Comparison of ENCODE assay signal across 8 cellular contexts in the genomic region with DNA sequence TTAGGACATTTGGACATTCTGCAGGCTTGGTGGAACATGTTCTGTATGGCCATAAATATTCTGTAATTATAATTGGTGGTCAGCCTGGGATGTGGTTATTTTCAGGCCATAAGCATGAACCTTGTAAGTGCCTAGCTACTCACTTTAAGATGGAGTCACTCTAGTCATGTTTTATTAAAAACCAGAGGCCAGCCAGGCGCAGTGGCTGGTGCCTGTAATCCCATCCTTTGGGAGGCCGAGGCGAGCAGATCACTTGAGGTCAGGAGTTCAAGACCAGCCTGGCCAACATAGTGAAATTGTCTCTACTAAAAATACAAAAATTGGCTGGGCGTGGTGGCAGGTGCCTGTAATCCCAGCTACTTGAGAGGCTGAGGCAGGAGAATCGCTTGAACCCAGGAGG. TPM values are rescaled to one million over a fixed set of nuclear protein-coding genes. Genes with fewer than 3 reads are reported as not detected.
DNase-seq lines count a peak whose midpoint lies in the region; ATAC-seq, FAIRE-seq and TF ChIP-seq lines count a peak whose summit lies in the region.
"Not testable (repeated sequence)": the region's sequence is repeated elsewhere in the genome, so short reads cannot be mapped to it uniquely, and the experiment has no call there.

No MANE protein-coding gene starts in this region.

- H3K36me3 ChIP-seq in ACC112 (ENCODE audit: insufficient read depth, low read length); SU-DHL-6 (ENCODE audit: low read length); H1 (ENCODE audit: control insufficient read depth in 2 of 4, insufficient read depth in 4 of 4, low read length in 3 of 4); HepG2 (replicated peaks in 1 of 2; ENCODE audit: control insufficient read depth in 1 of 2, insufficient read depth in 2 of 2, low read length in 2 of 2): not testable (repeated sequence)

- not testable (repeated sequence) for H2AFZ ChIP-seq in ACC112 (ENCODE audit: low read length, unreplicated experiment); SU-DHL-6 (ENCODE audit: low read depth, low read length, severe bottlenecking); H1 (ENCODE audit: low read length); HepG2 (ENCODE audit: low read length)

- FAIRE-seq in H1 (lab: Jason Lieb, UNC); HepG2 (lab: Jason Lieb, UNC): not testable (repeated sequence)

- not testable (repeated sequence) for ATAC-seq in activated T-helper 17 cell treated with anti-CD3 and anti-CD28 coated beads, Interleukin-2, amount 50 U/mL, for 72 hours (replicated peaks); HepG2

- POLR2A ChIA-PET in H1 (lab: Charles Lee; ENCODE audit: partially characterized antibody) (interaction anchor here (0.7 to 3.4 kb wide), 8 partner anchors 9 to 269 kb away, joined by 3 to 19 read pairs (median 3); a partner anchor contains a TSS), HepG2 (lab: Yijun Ruan, JAX) (interaction anchor here (0.7 kb wide), 1 partner anchor 14 kb away, joined by 3 read pairs; no protein-coding TSS in a partner anchor)

- peak overlapping the region; percentile 91 for H3K4me3 Mint-ChIP-seq in activated T-helper 17 cell treated with anti-CD3 and anti-CD28 coated beads, Interleukin-2, amount 50 U/mL, for 72 hours
- H3K4me3 Mint-ChIP-seq in osteocyte (ENCODE audit: unreplicated experiment), result peak overlapping the region; percentile 42

- H3K4me1 Mint-ChIP-seq in activated T-helper 17 cell treated with anti-CD3 and anti-CD28 coated beads, Interleukin-2, amount 50 U/mL, for 72 hours, result peaks cover 24% of the 10 kb centered on the region
- H3K4me1 Mint-ChIP-seq in osteocyte (ENCODE audit: unreplicated experiment), result peaks cover 43% of the 10 kb centered on the region

- H3K27ac ChIP-seq in ACC112 (ENCODE audit: low read depth, low read length); SU-DHL-6 (ENCODE audit: low read depth, low read length); H1 (ENCODE audit: low read depth, low read length): not testable (repeated sequence)
- peak overlapping the region; percentile 26 for H3K27ac ChIP-seq in HepG2 (ENCODE audit: extremely low read length, insufficient read depth, low read length)

- not testable (repeated sequence) for H4K5ac ChIP-seq in H1 (ENCODE audit: insufficient read length, low read depth, low read length)

- peaks cover 19% of the 10 kb centered on the region for H3K23me2 ChIP-seq in H1 (ENCODE audit: low read depth, low read length)

- TF ChIP-seq EP300 in H1 (IDR thresholded peaks at IDR 0.05; ENCODE audit: borderline replicate concordance in 1 of 2, low read depth in 2 of 2, low read length in 2 of 2); HepG2 (IDR thresholded peaks at IDR 0.05; ENCODE audit: low read depth in 2 of 2, low read length in 2 of 2); HepG2 (CRISPR knock-in tag; IDR thresholded peaks at IDR 0.05; ENCODE audit: borderline replicate concordance): not testable (repeated sequence)

- not testable (repeated sequence) for TF ChIP-seq POLR2A in H1 (IDR thresholded peaks at IDR 0.05; ENCODE audit: control extremely low read depth in 1 of 2, low read depth in 2 of 2, low read length in 2 of 2); HepG2 (IDR thresholded peaks at IDR 0.05; ENCODE audit: insufficient read depth in 1 of 2, low read depth in 2 of 2, low read length in 2 of 2)

- not testable (repeated sequence) for H2BK15ac ChIP-seq in H1 (ENCODE audit: low read length)

- H3K27me3 Mint-ChIP-seq in activated T-helper 17 cell treated with anti-CD3 and anti-CD28 coated beads, Interleukin-2, amount 50 U/mL, for 72 hours, result peaks cover 18% of the 10 kb centered on the region
- not testable (repeated sequence) for H3K27me3 Mint-ChIP-seq in osteocyte (ENCODE audit: unreplicated experiment)

- H3K79me1 ChIP-seq in H1 (ENCODE audit: low read depth, low read length), result not testable (repeated sequence)

- H3K4me3 ChIP-seq in ACC112 (ENCODE audit: low read depth, low read length) (peak overlapping the region; percentile 80), GM12865 (ENCODE audit: low read depth, low read length) (peak overlapping the region; percentile 85), LNCaP clone FGC (ENCODE audit: low read depth, low read length) (peak overlapping the region; percentile 92), SU-DHL-6 (ENCODE audit: insufficient read depth, low read length, poor library complexity, severe bottlenecking) (peak overlapping the region; percentile 98), H1 (ENCODE audit: extremely low read depth in 1 of 4, insufficient read depth in 2 of 4, low read depth in 3 of 4, low read length in 4 of 4) (peak overlapping the region; percentile 69 to 96 (median 91); a peak in 6 of 8 replicates), HepG2 (replicated peaks in 1 of 3; ENCODE audit: insufficient read depth in 1 of 3, low read depth in 2 of 3, low read length in 3 of 3) (peak overlapping the region; percentile 75 to 84 (median 84); a peak in 5 of 6 replicates)

- not testable (repeated sequence) for BruUV-seq in HepG2 (replicated peaks; lab: Mats Ljungman, UMichigan)

- H3K56ac ChIP-seq in H1 (replicated peaks; ENCODE audit: insufficient read length, low read depth, low read length), result not testable (repeated sequence)

- not testable (repeated sequence) for H3K9me3 ChIP-seq in SU-DHL-6 (ENCODE audit: insufficient read depth, low read length); H1 (ENCODE audit: insufficient read depth in 2 of 2, low read depth in 1 of 2, low read length in 1 of 2); HepG2 (ENCODE audit: low read length)

- H3K79me2 ChIP-seq in ACC112 (ENCODE audit: control insufficient read depth, insufficient read depth, low read length, unreplicated experiment) (peaks cover 19% of the 10 kb centered on the region), SU-DHL-6 (ENCODE audit: insufficient read depth, low read length) (peaks cover 16% of the 10 kb centered on the region), HepG2 (ENCODE audit: insufficient read depth, low read length) (peaks cover 23% of the 10 kb centered on the region)
- not testable (repeated sequence) for H3K79me2 ChIP-seq in H1 (ENCODE audit: control insufficient read depth in 1 of 2, insufficient read depth in 2 of 2, low read length in 2 of 2)

- not testable (repeated sequence) for H3K23ac ChIP-seq in H1 (ENCODE audit: insufficient read length)

- not testable (repeated sequence) for H2AK5ac ChIP-seq in H1 (ENCODE audit: low read depth, low read length)

- not testable (repeated sequence) for H4K8ac ChIP-seq in H1 (ENCODE audit: extremely low read depth, insufficient read depth, low read length)

- peak overlapping the region; percentile 92 for H3K4me2 ChIP-seq in SU-DHL-6 (ENCODE audit: low read depth, low read length, poor library complexity, severe bottlenecking)
- H3K4me2 ChIP-seq in H1 (ENCODE audit: insufficient read depth in 1 of 2, low read depth in 2 of 2, low read length in 2 of 2), result peak overlapping the region; percentile 92 to 97
- peak overlapping the region; percentile 85 for H3K4me2 ChIP-seq in HepG2 (ENCODE audit: low read depth, low read length)

- WGBS in H1 (ENCODE audit: extremely low coverage in 1 of 2, insufficient coverage in 1 of 2, insufficient read length in 1 of 2, insufficient replicate concordance in 2 of 2, low coverage in 1 of 2, low lambda C conversion rate in 2 of 2, missing lambda C conversion rate in 1 of 2), 2 experiments, result 84% methylated on average over 5 of the region's 5 CpGs; no CpG with 5 or more reads in 1 of the 2 experiments
- WGBS in HepG2 (ENCODE audit: low lambda C conversion rate), result 92% methylated on average over 5 of the region's 5 CpGs

- H3K14ac ChIP-seq in H1 (ENCODE audit: insufficient read length), result not testable (repeated sequence)

- H3K27ac Mint-ChIP-seq in activated T-helper 17 cell treated with anti-CD3 and anti-CD28 coated beads, Interleukin-2, amount 50 U/mL, for 72 hours; osteocyte (ENCODE audit: unreplicated experiment): not testable (repeated sequence)

- H3K9me2 ChIP-seq in SU-DHL-6 (replicated peaks; ENCODE audit: insufficient read depth, low read length), result not testable (repeated sequence)

- TF ChIP-seq CTCF in GM12865 (IDR thresholded peaks at IDR 0.05; ENCODE audit: insufficient read depth, low read depth, low read length, missing control alignments); LNCaP clone FGC (IDR thresholded peaks at IDR 0.05; ENCODE audit: control insufficient read depth, extremely low read depth, insufficient read depth); SU-DHL-6 (IDR thresholded peaks at IDR 0.05; ENCODE audit: insufficient read depth, low read length, poor library complexity, severe bottlenecking); H1 (IDR thresholded peaks at IDR 0.05; ENCODE audit: control extremely low read depth in 1 of 3, insufficient read depth in 1 of 3, low read depth in 1 of 3, low read length in 3 of 3); HepG2 (CRISPR knock-in tag; IDR thresholded peaks at IDR 0.05); osteocyte (IDR thresholded peaks at IDR 0.05): not testable (repeated sequence)

- H3K4me1 ChIP-seq in ACC112 (ENCODE audit: control insufficient read depth, insufficient read depth, low read length, unreplicated experiment) (peaks cover 15% of the 10 kb centered on the region), H1 (replicated peaks in 1 of 4; ENCODE audit: control insufficient read depth in 3 of 4, insufficient read depth in 4 of 4, low read length in 3 of 4) (peaks cover 3 to 20% (median 10%) of the 10 kb centered on the region in 4 experiments; a peak in 5 of 7 replicates), HepG2 (ENCODE audit: insufficient read depth, low read length) (peaks cover 28% of the 10 kb centered on the region)

- H3F3A ChIP-seq in SU-DHL-6 (ENCODE audit: insufficient read depth), result not testable (repeated sequence)

- not testable (repeated sequence) for H3K9me3 Mint-ChIP-seq in activated T-helper 17 cell treated with anti-CD3 and anti-CD28 coated beads, Interleukin-2, amount 50 U/mL, for 72 hours; osteocyte (ENCODE audit: unreplicated experiment)

- not testable (repeated sequence) for H2BK120ac ChIP-seq in H1 (replicated peaks; ENCODE audit: low read depth, low read length)

- intact Hi-C loops in HepG2 (cut with micrococcal nuclease; ENCODE audit: unreplicated experiment), result not testable (repeated sequence)

- not testable (repeated sequence) for DNase-seq in GM12865 (ENCODE audit: low read depth); LNCaP clone FGC (ENCODE audit: low read depth); H1 (ENCODE audit: low read depth in 1 of 2, low spot score in 2 of 2); HepG2 (ENCODE audit: low spot score); osteocyte (ENCODE audit: extremely low spot score, unreplicated experiment)

- peaks cover 70% of the 10 kb centered on the region for H3K36me3 Mint-ChIP-seq in activated T-helper 17 cell treated with anti-CD3 and anti-CD28 coated beads, Interleukin-2, amount 50 U/mL, for 72 hours (ENCODE audit: low read depth)
- H3K36me3 Mint-ChIP-seq in osteocyte (ENCODE audit: unreplicated experiment), result not testable (repeated sequence)

- CTCF ChIA-PET in H1 (lab: Charles Lee; ENCODE audit: partially characterized antibody), result interaction anchor here (0.8 to 2.4 kb wide), 6 partner anchors 12 to 78 kb away, joined by 3 to 11 read pairs (median 4); no protein-coding TSS in a partner anchor
- CTCF ChIA-PET in HepG2 (lab: Yijun Ruan, JAX; ENCODE audit: low intra/inter-chr PET ratio, low total read pairs), result not testable (repeated sequence)

- H4K91ac ChIP-seq in H1 (replicated peaks; ENCODE audit: insufficient read length, low read length), result not testable (repeated sequence)

- not testable (repeated sequence) for H2BK5ac ChIP-seq in H1 (ENCODE audit: low read depth, low read length)

- TF ChIP-seq RAD21 in H1 (IDR thresholded peaks at IDR 0.05 in 1 of 2, conservative IDR thresholded peaks at IDR 0.05 in 1 of 2; ENCODE audit: low read depth in 2 of 2, low read length in 2 of 2); HepG2 (CRISPR knock-in tag; IDR thresholded peaks at IDR 0.05): not testable (repeated sequence)

- H4K20me1 ChIP-seq in SU-DHL-6 (ENCODE audit: low read depth, low read length); H1 (replicated peaks in 1 of 2; ENCODE audit: control insufficient read depth in 1 of 2, insufficient read depth in 2 of 2, low read length in 2 of 2); HepG2 (ENCODE audit: insufficient read depth, low read length): not testable (repeated sequence)

- in situ Hi-C loops in HepG2 (cut with HindIII; ENCODE audit: extremely low pct_ligation_motif_present, low pct_unique_long_range_greater_than_20kb), result not testable (repeated sequence)

- H2BK20ac ChIP-seq in H1 (ENCODE audit: low read length), result not testable (repeated sequence)

- not testable (repeated sequence) for H3K18ac ChIP-seq in H1 (ENCODE audit: extremely low read depth, low read length)

- H3K9ac ChIP-seq in SU-DHL-6 (ENCODE audit: low read length) (peak overlapping the region; percentile 80), H1 (replicated peaks in 1 of 4; ENCODE audit: extremely low read depth in 1 of 4, low read depth in 3 of 4, low read length in 3 of 4) (peak overlapping the region in 1 of 4 experiments; percentile 6; a peak in 1 of 7 replicates), HepG2 (ENCODE audit: insufficient read depth, low read depth, low read length) (peak overlapping the region; percentile 94)

- not testable (repeated sequence) for H3K27me3 ChIP-seq in ACC112 (ENCODE audit: insufficient read depth, low read length); SU-DHL-6 (ENCODE audit: low read length); H1 (replicated peaks in 1 of 4; ENCODE audit: control insufficient read depth in 3 of 4, extremely low read depth in 1 of 4, insufficient read depth in 3 of 4, low read length in 3 of 4); HepG2 (ENCODE audit: control insufficient read depth in 1 of 2, insufficient read depth in 2 of 2, low read length in 2 of 2)

- H3K4ac ChIP-seq in H1 (replicated peaks; ENCODE audit: insufficient read length, low read depth, low read length), result not testable (repeated sequence)

- not testable (repeated sequence) for H2BK12ac ChIP-seq in H1 (ENCODE audit: low read depth, low read length)

RNA-seq across cellular contexts. Expression of a gene that starts 1.1 kb away (rescaled TPM):
- total RNA-seq in activated T-helper 17 cell treated with anti-CD3 and anti-CD28 coated beads, Interleukin-2, amount 50 U/mL, for 72 hours, result 10 to 100 TPM; 11.2 to 23.6 TPM
- 34.8 and 38.0 TPM in 2 replicates for total RNA-seq in H1 (2021; fragmentation: NEBNext Ultra II Directional; extraction: Animal tissue kit (Norgen Biotek cat#: 25700))
- polyA plus RNA-seq in H1 (2011; rRNA removed) (16.8 and 18.4 TPM in 2 replicates), HepG2 (2011; rRNA removed) (3.5 and 4.3 TPM in 2 replicates)
- polyA plus RNA-seq in H1 (2011; cell fraction: cytosol; rRNA removed), result 16.6 TPM
- 10.3 TPM for polyA plus RNA-seq in H1 (2011; cell fraction: nucleus; rRNA removed)
- polyA plus RNA-seq in H1 (2012, experiment 1 of 2), result 20.0 to 27.9 TPM (median 23.6 TPM) in 4 replicates
- polyA plus RNA-seq in H1 (2012, experiment 2 of 2), result 18.3 TPM
- polyA plus RNA-seq in H1 (2013, experiment 1 of 2), result 42.2 TPM
- polyA plus RNA-seq in H1 (2013, experiment 2 of 2), result 43.6 TPM
- polyA minus RNA-seq in H1 (2011; rRNA and poly(A)+ RNA removed), result 8.2 and 8.3 TPM in 2 replicates
- polyA minus RNA-seq in H1 (2011; cell fraction: cytosol; rRNA and poly(A)+ RNA removed), result 21.5 TPM
- 14.5 TPM for polyA minus RNA-seq in H1 (2011; cell fraction: nucleus; rRNA and poly(A)+ RNA removed)
- total RNA-seq in HepG2 (2016; rRNA removed; fragmentation: Illumina TruSeq; extraction: Trizol) (20.8 and 23.3 TPM in 2 replicates), osteocyte (7.6 and 9.1 TPM in 2 replicates)
- total RNA-seq in HepG2 (2016; cell fraction: cytosol; rRNA removed; fragmentation: Illumina TruSeq; extraction: Trizol; ENCODE audit: low read depth), result 2.6 TPM in 2 replicates
- total RNA-seq in HepG2 (2016; cell fraction: insoluble cytoplasmic fraction; rRNA removed; fragmentation: Illumina TruSeq; extraction: Trizol), result 19.8 and 20.1 TPM in 2 replicates
- total RNA-seq in HepG2 (2016; cell fraction: membrane; rRNA removed; fragmentation: Illumina TruSeq; extraction: Trizol), result 7.7 and 8.2 TPM in 2 replicates
- 9.2 and 11.6 TPM in 2 replicates for total RNA-seq in HepG2 (2016; cell fraction: nucleus; rRNA removed; fragmentation: Illumina TruSeq; extraction: Trizol)
- 2.5 and 3.4 TPM in 2 replicates for polyA plus RNA-seq in HepG2 (2011; cell fraction: cytosol; rRNA removed)
- 2.3 and 2.6 TPM in 2 replicates for polyA plus RNA-seq in HepG2 (2011; cell fraction: nucleus; rRNA removed)
- polyA plus RNA-seq in HepG2 (2012), result 3.3 and 3.7 TPM in 2 replicates
- 1.6 and 1.7 TPM in 2 replicates for polyA plus RNA-seq in HepG2 (2016; cell fraction: cytosol; fragmentation: Illumina TruSeq; extraction: Trizol; ENCODE audit: low read depth)
- 21.9 and 22.7 TPM in 2 replicates for polyA plus RNA-seq in HepG2 (2016; cell fraction: insoluble cytoplasmic fraction; fragmentation: Illumina TruSeq; extraction: Trizol; ENCODE audit: low read depth)
- 5.1 and 5.5 TPM in 2 replicates for polyA plus RNA-seq in HepG2 (2016; cell fraction: membrane; fragmentation: Illumina TruSeq; extraction: Trizol; ENCODE audit: low read depth)
- polyA plus RNA-seq in HepG2 (2016; cell fraction: nucleus; fragmentation: Illumina TruSeq; extraction: Trizol; ENCODE audit: insufficient read depth, low read depth), result 16.0 and 16.6 TPM in 2 replicates
- polyA minus RNA-seq in HepG2 (2011; rRNA and poly(A)+ RNA removed; ENCODE audit: low replicate concordance), result 4.8 and 9.0 TPM in 2 replicates
- 4.7 and 6.7 TPM in 2 replicates for polyA minus RNA-seq in HepG2 (2011; cell fraction: cytosol; rRNA and poly(A)+ RNA removed)
- polyA minus RNA-seq in HepG2 (2011; cell fraction: nucleus; rRNA and poly(A)+ RNA removed), result 1.7 and 1.9 TPM in 2 replicates

RNA-seq across cellular contexts. Expression of a gene that starts 2.7 kb away (rescaled TPM):
- 10 to 100 TPM; 21.0 to 66.8 TPM for total RNA-seq in activated T-helper 17 cell treated with anti-CD3 and anti-CD28 coated beads, Interleukin-2, amount 50 U/mL, for 72 hours
- 15.3 and 18.4 TPM in 2 replicates for total RNA-seq in H1 (2021; fragmentation: NEBNext Ultra II Directional; extraction: Animal tissue kit (Norgen Biotek cat#: 25700))
- polyA plus RNA-seq in H1 (2011; rRNA removed) (9.1 and 20.4 TPM in 2 replicates), HepG2 (2011; rRNA removed) (6.6 and 8.8 TPM in 2 replicates)
- polyA plus RNA-seq in H1 (2011; cell fraction: cytosol; rRNA removed), result 12.5 TPM
- polyA plus RNA-seq in H1 (2011; cell fraction: nucleus; rRNA removed), result 39.1 TPM
- 25.0 to 32.4 TPM (median 29.9 TPM) in 4 replicates for polyA plus RNA-seq in H1 (2012, experiment 1 of 2)
- 28.1 TPM for polyA plus RNA-seq in H1 (2012, experiment 2 of 2)
- 35.0 TPM for polyA plus RNA-seq in H1 (2013, experiment 1 of 2)
- 27.2 TPM for polyA plus RNA-seq in H1 (2013, experiment 2 of 2)
- polyA minus RNA-seq in H1 (2011; rRNA and poly(A)+ RNA removed), result 4.3 and 7.5 TPM in 2 replicates
- 19.8 TPM for polyA minus RNA-seq in H1 (2011; cell fraction: cytosol; rRNA and poly(A)+ RNA removed)
- 12.2 TPM for polyA minus RNA-seq in H1 (2011; cell fraction: nucleus; rRNA and poly(A)+ RNA removed)
- total RNA-seq in HepG2 (2016; rRNA removed; fragmentation: Illumina TruSeq; extraction: Trizol) (1.3 and 1.6 TPM in 2 replicates), osteocyte (48.7 and 53.5 TPM in 2 replicates)
- 1.1 TPM in 2 replicates for total RNA-seq in HepG2 (2016; cell fraction: cytosol; rRNA removed; fragmentation: Illumina TruSeq; extraction: Trizol; ENCODE audit: low read depth)
- 1.5 and 1.9 TPM in 2 replicates for total RNA-seq in HepG2 (2016; cell fraction: insoluble cytoplasmic fraction; rRNA removed; fragmentation: Illumina TruSeq; extraction: Trizol)
- total RNA-seq in HepG2 (2016; cell fraction: membrane; rRNA removed; fragmentation: Illumina TruSeq; extraction: Trizol), result 2.2 and 2.4 TPM in 2 replicates
- 3.1 and 3.3 TPM in 2 replicates for total RNA-seq in HepG2 (2016; cell fraction: nucleus; rRNA removed; fragmentation: Illumina TruSeq; extraction: Trizol)
- polyA plus RNA-seq in HepG2 (2011; cell fraction: cytosol; rRNA removed), result 3.8 and 5.5 TPM in 2 replicates
- polyA plus RNA-seq in HepG2 (2011; cell fraction: nucleus; rRNA removed), result 38.9 and 47.2 TPM in 2 replicates
- 18.0 and 19.6 TPM in 2 replicates for polyA plus RNA-seq in HepG2 (2012)
- polyA plus RNA-seq in HepG2 (2016; cell fraction: cytosol; fragmentation: Illumina TruSeq; extraction: Trizol; ENCODE audit: low read depth), result 0.78 and 1.1 TPM in 2 replicates
- 3.8 and 3.9 TPM in 2 replicates for polyA plus RNA-seq in HepG2 (2016; cell fraction: insoluble cytoplasmic fraction; fragmentation: Illumina TruSeq; extraction: Trizol; ENCODE audit: low read depth)
- polyA plus RNA-seq in HepG2 (2016; cell fraction: membrane; fragmentation: Illumina TruSeq; extraction: Trizol; ENCODE audit: low read depth), result 1.6 and 1.9 TPM in 2 replicates
- 8.3 and 10.5 TPM in 2 replicates for polyA plus RNA-seq in HepG2 (2016; cell fraction: nucleus; fragmentation: Illumina TruSeq; extraction: Trizol; ENCODE audit: insufficient read depth, low read depth)
- polyA minus RNA-seq in HepG2 (2011; rRNA and poly(A)+ RNA removed; ENCODE audit: low replicate concordance), result 6.9 and 17.3 TPM in 2 replicates
- 13.4 and 14.9 TPM in 2 replicates for polyA minus RNA-seq in HepG2 (2011; cell fraction: cytosol; rRNA and poly(A)+ RNA removed)
- polyA minus RNA-seq in HepG2 (2011; cell fraction: nucleus; rRNA and poly(A)+ RNA removed), result 8.0 and 9.2 TPM in 2 replicates

RNA-seq across cellular contexts. Expression of a gene that starts 16.1 kb away (rescaled TPM):
- 10 to 100 TPM; 27.6 to 33.2 TPM for total RNA-seq in activated T-helper 17 cell treated with anti-CD3 and anti-CD28 coated beads, Interleukin-2, amount 50 U/mL, for 72 hours
- total RNA-seq in H1 (2021; fragmentation: NEBNext Ultra II Directional; extraction: Animal tissue kit (Norgen Biotek cat#: 25700)), result 44.7 and 46.4 TPM in 2 replicates
- polyA plus RNA-seq in H1 (2011; rRNA removed), result 94.2 and 112 TPM in 2 replicates
- polyA plus RNA-seq in H1 (2011; cell fraction: cytosol; rRNA removed), result 73.6 TPM
- polyA plus RNA-seq in H1 (2011; cell fraction: nucleus; rRNA removed), result 104 TPM
- polyA plus RNA-seq in H1 (2012, experiment 1 of 2), result 44.6 to 60.9 TPM (median 54.2 TPM) in 4 replicates
- polyA plus RNA-seq in H1 (2012, experiment 2 of 2), result 246 TPM
- 51.0 TPM for polyA plus RNA-seq in H1 (2013, experiment 1 of 2)
- polyA plus RNA-seq in H1 (2013, experiment 2 of 2), result 52.4 TPM
- 32.3 and 35.8 TPM in 2 replicates for polyA minus RNA-seq in H1 (2011; rRNA and poly(A)+ RNA removed)
- 33.8 TPM for polyA minus RNA-seq in H1 (2011; cell fraction: cytosol; rRNA and poly(A)+ RNA removed)
- polyA minus RNA-seq in H1 (2011; cell fraction: nucleus; rRNA and poly(A)+ RNA removed), result 31.2 TPM
- 39.3 and 40.0 TPM in 2 replicates for total RNA-seq in HepG2 (2016; rRNA removed; fragmentation: Illumina TruSeq; extraction: Trizol)
- 45.6 and 63.1 TPM in 2 replicates for total RNA-seq in HepG2 (2016; cell fraction: cytosol; rRNA removed; fragmentation: Illumina TruSeq; extraction: Trizol; ENCODE audit: low read depth)
- total RNA-seq in HepG2 (2016; cell fraction: insoluble cytoplasmic fraction; rRNA removed; fragmentation: Illumina TruSeq; extraction: Trizol), result 33.8 and 46.8 TPM in 2 replicates
- total RNA-seq in HepG2 (2016; cell fraction: membrane; rRNA removed; fragmentation: Illumina TruSeq; extraction: Trizol), result 47.2 and 50.6 TPM in 2 replicates
- total RNA-seq in HepG2 (2016; cell fraction: nucleus; rRNA removed; fragmentation: Illumina TruSeq; extraction: Trizol), result 15.5 and 16.4 TPM in 2 replicates
- polyA plus RNA-seq in HepG2 (2011; rRNA removed), result 66.4 and 76.6 TPM in 2 replicates
- 48.2 and 78.5 TPM in 2 replicates for polyA plus RNA-seq in HepG2 (2011; cell fraction: cytosol; rRNA removed)
- 84.4 and 86.6 TPM in 2 replicates for polyA plus RNA-seq in HepG2 (2011; cell fraction: nucleus; rRNA removed)
- 38.8 and 40.5 TPM in 2 replicates for polyA plus RNA-seq in HepG2 (2012)
- polyA plus RNA-seq in HepG2 (2016; cell fraction: cytosol; fragmentation: Illumina TruSeq; extraction: Trizol; ENCODE audit: low read depth), result 57.8 and 73.2 TPM in 2 replicates
- polyA plus RNA-seq in HepG2 (2016; cell fraction: insoluble cytoplasmic fraction; fragmentation: Illumina TruSeq; extraction: Trizol; ENCODE audit: low read depth), result 53.9 and 54.0 TPM in 2 replicates
- 53.9 and 61.0 TPM in 2 replicates for polyA plus RNA-seq in HepG2 (2016; cell fraction: membrane; fragmentation: Illumina TruSeq; extraction: Trizol; ENCODE audit: low read depth)
- 40.4 and 44.1 TPM in 2 replicates for polyA plus RNA-seq in HepG2 (2016; cell fraction: nucleus; fragmentation: Illumina TruSeq; extraction: Trizol; ENCODE audit: insufficient read depth, low read depth)
- polyA minus RNA-seq in HepG2 (2011; rRNA and poly(A)+ RNA removed; ENCODE audit: low replicate concordance), result 68.2 and 77.1 TPM in 2 replicates
- 28.0 and 42.8 TPM in 2 replicates for polyA minus RNA-seq in HepG2 (2011; cell fraction: cytosol; rRNA and poly(A)+ RNA removed)
- 23.7 and 24.2 TPM in 2 replicates for polyA minus RNA-seq in HepG2 (2011; cell fraction: nucleus; rRNA and poly(A)+ RNA removed)
- 96.7 and 117 TPM in 2 replicates for total RNA-seq in osteocyte

RNA-seq across cellular contexts. Expression of a gene that starts 37.2 kb away (rescaled TPM):
- 10 to 100 TPM; 15.9 to 31.6 TPM for total RNA-seq in activated T-helper 17 cell treated with anti-CD3 and anti-CD28 coated beads, Interleukin-2, amount 50 U/mL, for 72 hours
- 93.4 and 107 TPM in 2 replicates for total RNA-seq in H1 (2021; fragmentation: NEBNext Ultra II Directional; extraction: Animal tissue kit (Norgen Biotek cat#: 25700))
- polyA plus RNA-seq in H1 (2011; rRNA removed) (117 and 197 TPM in 2 replicates), HepG2 (2011; rRNA removed) (49.2 and 63.4 TPM in 2 replicates)
- 88.3 TPM for polyA plus RNA-seq in H1 (2011; cell fraction: cytosol; rRNA removed)
- 444 TPM for polyA plus RNA-seq in H1 (2011; cell fraction: nucleus; rRNA removed)
- polyA plus RNA-seq in H1 (2012, experiment 1 of 2), result 88.6 to 99.0 TPM (median 95.0 TPM) in 4 replicates
- 70.3 TPM for polyA plus RNA-seq in H1 (2012, experiment 2 of 2)
- 71.7 TPM for polyA plus RNA-seq in H1 (2013, experiment 1 of 2)
- 65.8 TPM for polyA plus RNA-seq in H1 (2013, experiment 2 of 2)
- 136 and 156 TPM in 2 replicates for polyA minus RNA-seq in H1 (2011; rRNA and poly(A)+ RNA removed)
- polyA minus RNA-seq in H1 (2011; cell fraction: cytosol; rRNA and poly(A)+ RNA removed), result 49.8 TPM
- 65.9 TPM for polyA minus RNA-seq in H1 (2011; cell fraction: nucleus; rRNA and poly(A)+ RNA removed)
- total RNA-seq in HepG2 (2016; rRNA removed; fragmentation: Illumina TruSeq; extraction: Trizol) (20.5 and 25.4 TPM in 2 replicates), osteocyte (32.1 and 32.7 TPM in 2 replicates)
- 4.8 and 6.0 TPM in 2 replicates for total RNA-seq in HepG2 (2016; cell fraction: cytosol; rRNA removed; fragmentation: Illumina TruSeq; extraction: Trizol; ENCODE audit: low read depth)
- 17.4 and 24.0 TPM in 2 replicates for total RNA-seq in HepG2 (2016; cell fraction: insoluble cytoplasmic fraction; rRNA removed; fragmentation: Illumina TruSeq; extraction: Trizol)
- total RNA-seq in HepG2 (2016; cell fraction: membrane; rRNA removed; fragmentation: Illumina TruSeq; extraction: Trizol), result 10.7 and 11.8 TPM in 2 replicates
- total RNA-seq in HepG2 (2016; cell fraction: nucleus; rRNA removed; fragmentation: Illumina TruSeq; extraction: Trizol), result 18.4 and 26.1 TPM in 2 replicates
- polyA plus RNA-seq in HepG2 (2011; cell fraction: cytosol; rRNA removed), result 18.2 and 21.9 TPM in 2 replicates
- 186 and 287 TPM in 2 replicates for polyA plus RNA-seq in HepG2 (2011; cell fraction: nucleus; rRNA removed)
- 34.7 and 38.8 TPM in 2 replicates for polyA plus RNA-seq in HepG2 (2012)
- polyA plus RNA-seq in HepG2 (2016; cell fraction: cytosol; fragmentation: Illumina TruSeq; extraction: Trizol; ENCODE audit: low read depth), result 6.0 and 6.6 TPM in 2 replicates
- 21.0 and 26.5 TPM in 2 replicates for polyA plus RNA-seq in HepG2 (2016; cell fraction: insoluble cytoplasmic fraction; fragmentation: Illumina TruSeq; extraction: Trizol; ENCODE audit: low read depth)
- polyA plus RNA-seq in HepG2 (2016; cell fraction: membrane; fragmentation: Illumina TruSeq; extraction: Trizol; ENCODE audit: low read depth), result 12.1 and 13.4 TPM in 2 replicates
- 89.8 and 93.0 TPM in 2 replicates for polyA plus RNA-seq in HepG2 (2016; cell fraction: nucleus; fragmentation: Illumina TruSeq; extraction: Trizol; ENCODE audit: insufficient read depth, low read depth)
- polyA minus RNA-seq in HepG2 (2011; rRNA and poly(A)+ RNA removed; ENCODE audit: low replicate concordance), result 22.0 and 75.7 TPM in 2 replicates
- 19.7 and 20.4 TPM in 2 replicates for polyA minus RNA-seq in HepG2 (2011; cell fraction: cytosol; rRNA and poly(A)+ RNA removed)
- polyA minus RNA-seq in HepG2 (2011; cell fraction: nucleus; rRNA and poly(A)+ RNA removed), result 28.0 and 29.0 TPM in 2 replicates
